In genomic region chr2:168455692-168456525, GRCh38 we compare ENCODE assay signal across 8 cellular contexts. TPM values are rescaled to one million over a fixed set of nuclear protein-coding genes. Genes with fewer than 3 reads are reported as not detected.
DNase-seq lines count a peak whose midpoint lies in the region; ATAC-seq, FAIRE-seq and TF ChIP-seq lines count a peak whose summit lies in the region.

TSS of gene CERS6 (plus strand) at chr2:168456272. CDS start at chr2:168456449, 177 bp downstream.

- H3K9me3 Mint-ChIP-seq in activated naive CD8-positive, alpha-beta T cell treated with anti-CD3 and anti-CD28 coated beads for 36 hours, result no peaks in the 10 kb centered on the region

- DNase-seq in GF-D8 (lab: John Stamatoyannopoulos, UW) (peak; percentile 66), H54 (ENCODE audit: insufficient read length, low spot score) (peak; percentile 93), LoVo (ENCODE audit: low spot score) (peak; percentile 92), Right ventricle myocardium inferior (ENCODE audit: missing footprints) (peak; percentile 99), ovary (peak; percentile 96 to 97 (median 97)), thoracic aorta (ENCODE audit: low spot score) (peak; percentile 85)
- DNase-seq in activated naive CD8-positive, alpha-beta T cell treated with anti-CD3 and anti-CD28 coated beads for 36 hours, result peak; percentile 94

- peaks cover 17% of the 10 kb centered on the region for H3K36me3 Mint-ChIP-seq in activated naive CD8-positive, alpha-beta T cell treated with anti-CD3 and anti-CD28 coated beads for 36 hours

- FAIRE-seq in H54 (lab: Jason Lieb, UNC), result peak; percentile 58

- H3K27ac ChIP-seq in ovary (peak within 1 kb of the TSS; percentile 54 to 79), thoracic aorta (peak within 1 kb of the TSS; percentile 50 to 53)

- peak within 1 kb of the TSS; percentile 84 for H3K4me3 Mint-ChIP-seq in activated naive CD8-positive, alpha-beta T cell treated with anti-CD3 and anti-CD28 coated beads for 36 hours

- peak within 1 kb of the TSS; percentile 82 for H3K27ac Mint-ChIP-seq in activated naive CD8-positive, alpha-beta T cell treated with anti-CD3 and anti-CD28 coated beads for 36 hours

- no peaks in the 10 kb centered on the region for H3K36me3 ChIP-seq in ovary
- no peaks in the 10 kb centered on the region for H3K36me3 ChIP-seq in thoracic aorta

- intact Hi-C loops in Right ventricle myocardium inferior (cut with DNase I), result loop anchor here (2.0 to 5.0 kb wide), 5 partner anchors 35 to 301 kb away; no protein-coding TSS in a partner anchor
- intact Hi-C loops in ovary (cut with DNase I), result loop anchor here in 1 of 4 donors (10.0 kb wide), 1 partner anchor 179 kb away; no protein-coding TSS in a partner anchor

- ATAC-seq in SK-N-SH treated with all-trans-retinoic acid at 6 μM for 48 hours (peak; percentile 97), Right ventricle myocardium inferior (peak; percentile 97), thoracic aorta (ENCODE audit: insufficient number of reproducible peaks, low FRiP score, low read depth) (peak; percentile 90)

- peaks cover 2% of the 10 kb centered on the region for H3K4me1 ChIP-seq in ovary (ENCODE audit: insufficient read depth)
- H3K4me1 ChIP-seq in thoracic aorta (ENCODE audit: control insufficient read depth in 1 of 2, low read depth in 2 of 2), result peaks cover 2 to 12% of the 10 kb centered on the region in 2 donors

- H3K27me3 Mint-ChIP-seq in activated naive CD8-positive, alpha-beta T cell treated with anti-CD3 and anti-CD28 coated beads for 36 hours, result no peaks in the 10 kb centered on the region

- no peak for TF ChIP-seq EP300 in ovary (IDR thresholded peaks at IDR 0.05)

- TF ChIP-seq CTCF in ovary (IDR thresholded peaks at IDR 0.05), result peak in 2 of 3 donors; percentile 20 to 22
- no peak for TF ChIP-seq CTCF in thoracic aorta (IDR thresholded peaks at IDR 0.05)

- TF ChIP-seq POLR2A in H54 (IDR thresholded peaks at IDR 0.05; ENCODE audit: low read depth, low read length) (peak; percentile 91), ovary (IDR thresholded peaks at IDR 0.05) (peak; percentile 67)

- H3K4me3 ChIP-seq in ovary (peak within 1 kb of the TSS; percentile 91), thoracic aorta (peak within 1 kb of the TSS; percentile 87)

- 0 to 1% (median 0%) methylated on average over 46 to 70 of the region's 70 CpGs for WGBS in ovary, 3 donors

- H3K27me3 ChIP-seq in ovary (no peaks in the 10 kb centered on the region), thoracic aorta (replicated peaks; ENCODE audit: insufficient read depth) (no peaks in the 10 kb centered on the region)

- peaks cover 34% of the 10 kb centered on the region for H3K4me1 Mint-ChIP-seq in activated naive CD8-positive, alpha-beta T cell treated with anti-CD3 and anti-CD28 coated beads for 36 hours

- H3K9me3 ChIP-seq in ovary, result no peaks in the 10 kb centered on the region
- H3K9me3 ChIP-seq in thoracic aorta, result no peaks in the 10 kb centered on the region

TF ChIP-seq in SK-N-SH treated with all-trans-retinoic acid at 6 μM for 48 hours, 23 proteins besides CTCF, POLR2A, EP300 and RAD21:
- TF ChIP-seq ESRRG (CRISPR knock-in tag; IDR thresholded peaks at IDR 0.05), result no peak
- TF ChIP-seq, protein P1, sequence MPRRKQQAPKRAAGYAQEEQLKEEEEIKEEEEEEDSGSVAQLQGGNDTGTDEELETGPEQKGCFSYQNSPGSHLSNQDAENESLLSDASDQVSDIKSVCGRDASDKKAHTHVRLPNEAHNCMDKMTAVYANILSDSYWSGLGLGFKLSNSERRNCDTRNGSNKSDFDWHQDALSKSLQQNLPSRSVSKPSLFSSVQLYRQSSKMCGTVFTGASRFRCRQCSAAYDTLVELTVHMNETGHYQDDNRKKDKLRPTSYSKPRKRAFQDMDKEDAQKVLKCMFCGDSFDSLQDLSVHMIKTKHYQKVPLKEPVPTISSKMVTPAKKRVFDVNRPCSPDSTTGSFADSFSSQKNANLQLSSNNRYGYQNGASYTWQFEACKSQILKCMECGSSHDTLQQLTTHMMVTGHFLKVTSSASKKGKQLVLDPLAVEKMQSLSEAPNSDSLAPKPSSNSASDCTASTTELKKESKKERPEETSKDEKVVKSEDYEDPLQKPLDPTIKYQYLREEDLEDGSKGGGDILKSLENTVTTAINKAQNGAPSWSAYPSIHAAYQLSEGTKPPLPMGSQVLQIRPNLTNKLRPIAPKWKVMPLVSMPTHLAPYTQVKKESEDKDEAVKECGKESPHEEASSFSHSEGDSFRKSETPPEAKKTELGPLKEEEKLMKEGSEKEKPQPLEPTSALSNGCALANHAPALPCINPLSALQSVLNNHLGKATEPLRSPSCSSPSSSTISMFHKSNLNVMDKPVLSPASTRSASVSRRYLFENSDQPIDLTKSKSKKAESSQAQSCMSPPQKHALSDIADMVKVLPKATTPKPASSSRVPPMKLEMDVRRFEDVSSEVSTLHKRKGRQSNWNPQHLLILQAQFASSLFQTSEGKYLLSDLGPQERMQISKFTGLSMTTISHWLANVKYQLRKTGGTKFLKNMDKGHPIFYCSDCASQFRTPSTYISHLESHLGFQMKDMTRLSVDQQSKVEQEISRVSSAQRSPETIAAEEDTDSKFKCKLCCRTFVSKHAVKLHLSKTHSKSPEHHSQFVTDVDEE (CRISPR knock-in tag; IDR thresholded peaks at IDR 0.05), result 0 out of 2 replicates have a peak, but pooled peaks have one; percentile 42

RNA-seq across cellular contexts. Expression of gene CERS6, which starts in this region (rescaled TPM):
- 10 to 100 TPM; 20.6 to 21.3 TPM for total RNA-seq in activated naive CD8-positive, alpha-beta T cell treated with anti-CD3 and anti-CD28 coated beads for 36 hours
- total RNA-seq in Right ventricle myocardium inferior (65.7 TPM), ovary (10 to 100 TPM; 13.9 to 30.8 (median 29.3) TPM), thoracic aorta (10 to 100 TPM; 13.7 to 15.8 TPM)
- polyA plus RNA-seq in ovary, result 10 to 100 TPM; 11.5 to 20.2 TPM

Comparison
In these comparisons a context has a peak if more than half of its experiments do, and no peak if none do; other contexts are left out.
1. Peak in every context shown above with its lines: DNase-seq, ATAC-seq, H3K4me3 ChIP-seq and H3K27ac ChIP-seq.